ENCODE assay signal across 15 cellular contexts in the genomic region with DNA sequence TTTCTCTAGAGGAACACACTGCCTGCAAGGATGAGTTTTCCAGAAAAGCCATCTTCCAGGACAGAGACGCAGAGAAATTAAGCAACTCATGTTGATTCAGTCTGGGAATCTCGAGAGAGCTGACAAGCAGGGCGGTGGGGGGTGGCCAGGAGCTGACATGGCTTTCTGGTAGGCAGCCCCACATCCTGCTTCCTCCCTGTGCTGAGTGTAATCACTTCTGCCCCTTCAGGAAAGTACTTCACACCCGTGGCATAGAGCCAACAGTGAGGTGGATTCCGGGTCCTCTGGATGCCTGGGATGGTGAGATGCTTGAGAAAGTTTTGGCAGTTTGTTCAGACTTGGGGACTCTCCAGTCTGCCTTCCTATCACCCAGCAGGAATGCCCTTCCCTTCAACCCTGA.
DNase-seq lines count a peak whose midpoint lies in the region; ATAC-seq, FAIRE-seq and TF ChIP-seq lines count a peak whose summit lies in the region.
"Had no signal": no experiment of that assay in that cellular context is flagged by ENCODE, and none has a peak within 500 bp of the region (broad histone marks: within the 10 kb centered on the region; RNA-seq: fewer than 3 reads in every experiment).

No MANE protein-coding gene starts in this region.

- H4K20me1 ChIP-seq in astrocyte (ENCODE audit: insufficient read depth, low read length) (no peaks in the 10 kb centered on the region), keratinocyte (ENCODE audit: control insufficient read depth, extremely low read depth, insufficient read depth, low read length) (no peaks in the 10 kb centered on the region)

- H3K27me3 ChIP-seq in astrocyte (ENCODE audit: insufficient read depth, low read length) (no peaks in the 10 kb centered on the region), keratinocyte (ENCODE audit: control insufficient read depth, extremely low read depth, insufficient read depth, low read length) (no peaks in the 10 kb centered on the region), gastrocnemius medialis (no peaks in the 10 kb centered on the region)

- FAIRE-seq in astrocyte (lab: Jason Lieb, UNC) (no peak), keratinocyte (lab: Jason Lieb, UNC) (peak; percentile 73), frontal cortex (lab: Jason Lieb, UNC) (no peak)
- FAIRE-seq: GM12891, HTR-8/SVneo had no signal

- H3K9me3 Mint-ChIP-seq in astrocyte (ENCODE audit: unreplicated experiment): no peaks in the 10 kb centered on the region
- H3K9me3 Mint-ChIP-seq: CD8-positive, alpha-beta memory T cell had no signal

- no peaks in the 10 kb centered on the region for H3K27me3 Mint-ChIP-seq in astrocyte (ENCODE audit: low read depth, unreplicated experiment)
- H3K27me3 Mint-ChIP-seq: CD8-positive, alpha-beta memory T cell had no signal

- intact Hi-C loops in gastrocnemius medialis (cut with DNase I; ENCODE audit: low total_unique reads): loop anchor here (5.0 to 10.0 kb wide), 3 partner anchors 130 to 367 kb away; no protein-coding TSS in a partner anchor

- dilution Hi-C loops in keratinocyte (cut with MboI; ENCODE audit: extremely low pct_ligation_motif_present, low sequenced_read_pairs): no loop called here

- H3K4me3 ChIP-seq in astrocyte (ENCODE audit: insufficient read depth, low read depth, low read length) (no peak overlapping the region), keratinocyte (ENCODE audit: control insufficient read depth in 2 of 3, extremely low read depth in 1 of 3, insufficient read depth in 2 of 3, low read depth in 1 of 3, low read length in 3 of 3) (no peak overlapping the region), gastrocnemius medialis (no peak overlapping the region)

- ATAC-seq in gastrocnemius medialis: no peak
- ATAC-seq in HG02759 (IDR thresholded peaks at IDR 0.05; ENCODE audit: unreplicated experiment): no peak

- H3K36me3 Mint-ChIP-seq in astrocyte (ENCODE audit: low read depth, unreplicated experiment): no peaks in the 10 kb centered on the region

- H3K27ac Mint-ChIP-seq in astrocyte (ENCODE audit: unreplicated experiment): no peak overlapping the region

- no peak for TF ChIP-seq POLR2A in gastrocnemius medialis (IDR thresholded peaks at IDR 0.05)

- H3K9ac ChIP-seq in astrocyte (ENCODE audit: low read length) (no peak overlapping the region), keratinocyte (ENCODE audit: control insufficient read depth, extremely low read depth, insufficient read depth, low read length) (peak overlapping the region; percentile 25)

- TF ChIP-seq CTCF in astrocyte (IDR thresholded peaks at IDR 0.05; ENCODE audit: insufficient read depth, low read depth, low read length): no peak
- TF ChIP-seq CTCF in keratinocyte (optimal IDR thresholded peaks at IDR 0.05 in 1 of 3, IDR thresholded peaks at IDR 0.05 in 1 of 3, conservative IDR thresholded peaks at IDR 0.05 in 1 of 3; ENCODE audit: extremely low read depth in 1 of 3, insufficient read depth in 2 of 3, low read length in 3 of 3): peak in 1 of 3 experiments; percentile 2
- TF ChIP-seq CTCF in gastrocnemius medialis (IDR thresholded peaks at IDR 0.05 in 4 of 5, conservative IDR thresholded peaks at IDR 0.05 in 1 of 5): no peak

- in situ Hi-C loops in gastrocnemius medialis (cut with MboI; ENCODE audit: low sequenced_read_pairs in 4 of 4): loop anchor here in 3 of 4 donors (5.0 to 25.0 kb wide), 4 partner anchors 227 to 638 kb away; no protein-coding TSS in a partner anchor

- H3K36me3 ChIP-seq in astrocyte (ENCODE audit: insufficient read depth, low read length): no peaks in the 10 kb centered on the region
- H3K36me3 ChIP-seq in keratinocyte (ENCODE audit: control insufficient read depth in 2 of 2, extremely low read depth in 1 of 2, insufficient read depth in 2 of 2, low read length in 2 of 2): no peaks in the 10 kb centered on the region
- no peaks in the 10 kb centered on the region for H3K36me3 ChIP-seq in gastrocnemius medialis

- H3K9me3 ChIP-seq in astrocyte (ENCODE audit: insufficient read depth, low read depth, low read length) (no peaks in the 10 kb centered on the region), keratinocyte (ENCODE audit: control insufficient read depth, low read depth, low read length) (no peaks in the 10 kb centered on the region), gastrocnemius medialis (no peaks in the 10 kb centered on the region)

- peaks cover 15% of the 10 kb centered on the region for H3K4me1 Mint-ChIP-seq in astrocyte (ENCODE audit: low read depth, unreplicated experiment)

- H3K79me2 ChIP-seq in astrocyte (ENCODE audit: insufficient read depth, low read length) (no peaks in the 10 kb centered on the region), keratinocyte (ENCODE audit: control insufficient read depth, insufficient read depth, low read length) (peaks cover 12% of the 10 kb centered on the region)

- no peaks in the 10 kb centered on the region for H3K9me1 ChIP-seq in keratinocyte (ENCODE audit: control insufficient read depth, extremely low read depth, insufficient read depth, low read length)

- H3K4me1 ChIP-seq in astrocyte (ENCODE audit: insufficient read depth, low read length): peaks cover 11% of the 10 kb centered on the region
- H3K4me1 ChIP-seq in keratinocyte (ENCODE audit: control insufficient read depth, extremely low read depth, insufficient read depth, low read length): peaks cover 39% of the 10 kb centered on the region
- H3K4me1 ChIP-seq in gastrocnemius medialis: peaks cover 11 to 12% of the 10 kb centered on the region in 2 donors

- peak; percentile 23 for DNase-seq in AG08395 (ENCODE audit: low spot score)
- peak; percentile 58 for DNase-seq in H4 (ENCODE audit: low spot score)
- peak; percentile 40 for DNase-seq in astrocyte (ENCODE audit: low read depth)
- no peak for DNase-seq in keratinocyte (ENCODE audit: low read depth, low spot score)
- no peak for DNase-seq in stimulated activated CD4-positive, alpha-beta T cell treated with anti-CD3 and anti-CD28 coated beads, Interleukin-15, amount 100 ng/mL, for 24 hours
- no peak for DNase-seq in frontal cortex (ENCODE audit: low spot score in 2 of 2)
- DNase-seq in gastrocnemius medialis: no peak
- DNase-seq: activated effector memory CD4-positive, alpha-beta T cell treated with Interleukin-2 at 50 U/mL for 16 hours; CD8-positive, alpha-beta memory T cell; islet precursor cell; NCI-H1930; occipital lobe had no signal

- H3K4me2 ChIP-seq in astrocyte (ENCODE audit: low read length) (peak overlapping the region; percentile 23), keratinocyte (ENCODE audit: control insufficient read depth, extremely low read depth, insufficient read depth, low read depth, low read length) (peak overlapping the region; percentile 63)

- H2AFZ ChIP-seq in astrocyte (ENCODE audit: low read depth, low read length): no peak overlapping the region
- H2AFZ ChIP-seq in keratinocyte (ENCODE audit: control insufficient read depth, low read length): peak overlapping the region; percentile 5

- H3K27ac ChIP-seq in astrocyte (ENCODE audit: low read depth, low read length) (no peak overlapping the region), keratinocyte (ENCODE audit: control insufficient read depth, insufficient read depth, low read length) (peak overlapping the region; percentile 66), gastrocnemius medialis (no peak overlapping the region)

- no peak overlapping the region for H3K4me3 Mint-ChIP-seq in astrocyte (ENCODE audit: unreplicated experiment)

Comparison
In these comparisons a context has a peak if more than half of its experiments do, and no peak if none do; other contexts are left out.
1. DNase-seq: peak in AG08395 (single experiment), H4 (single experiment) and astrocyte (single experiment); none in keratinocyte (single experiment), stimulated activated CD4-positive, alpha-beta T cell treated with anti-CD3 and anti-CD28 coated beads, Interleukin-15, amount 100 ng/mL, for 24 hours (single experiment), frontal cortex (0 of 2) and gastrocnemius medialis (0 of 2).